ENCODE assay signal across 8 cellular contexts in genomic region chr6:84220809-84221409, GRCh38. TPM values are rescaled to one million over a fixed set of nuclear protein-coding genes. Genes with fewer than 3 reads are reported as not detected.
DNase-seq lines count a peak whose midpoint lies in the region; ATAC-seq and TF ChIP-seq lines count a peak whose summit lies in the region.

No MANE protein-coding gene starts in this region.

- H3K4me2 ChIP-seq in hepatocyte: no peak overlapping the region

- TF ChIP-seq CTCF in AG04449 (IDR thresholded peaks at IDR 0.05; ENCODE audit: insufficient read depth, low read length, missing control alignments): peak; percentile 10
- peak; percentile 30 for TF ChIP-seq CTCF in GM12864 (IDR thresholded peaks at IDR 0.05; ENCODE audit: low read depth, low read length, missing control alignments)
- TF ChIP-seq CTCF in hepatocyte (IDR thresholded peaks at IDR 0.05; ENCODE audit: poor library complexity): peak; percentile 71

- H3K36me3 ChIP-seq in hepatocyte (replicated peaks; ENCODE audit: insufficient read depth, low read depth): no peaks in the 10 kb centered on the region

- no peaks in the 10 kb centered on the region for H3K4me1 ChIP-seq in hepatocyte (ENCODE audit: insufficient read depth)

- H3K27me3 ChIP-seq in hepatocyte: no peaks in the 10 kb centered on the region

- 79% methylated on average over 3 of the region's 3 CpGs for WGBS in hepatocyte (ENCODE audit: low lambda C conversion rate, missing lambda C conversion rate)

- POLR2A ChIA-PET in AG04449 (lab: Yijun Ruan, JAX): no interaction called here

- H3K4me3 ChIP-seq in AG04449 (ENCODE audit: low read depth, low read length) (no peak overlapping the region), GM12864 (ENCODE audit: low read depth, low read length) (no peak overlapping the region), hepatocyte (no peak overlapping the region)

- ATAC-seq in SK-N-SH treated with all-trans-retinoic acid at 6 μM for 48 hours: peak; percentile 45; the same call in 2 of the 3 replicates
- ATAC-seq in GM21515 (IDR thresholded peaks at IDR 0.05; ENCODE audit: unreplicated experiment): no peak
- no peak for ATAC-seq in HG03095 (IDR thresholded peaks at IDR 0.05; ENCODE audit: unreplicated experiment)

- no peaks in the 10 kb centered on the region for H3K9me3 ChIP-seq in hepatocyte (ENCODE audit: low read depth)

- no peaks in the 10 kb centered on the region for H3K79me2 ChIP-seq in hepatocyte

- DNase-seq in AG04449 (ENCODE audit: low read depth, low spot score) (no peak), GM12864 (ENCODE audit: low read depth) (no peak), hepatocyte (ENCODE audit: low spot score) (peak; percentile 27), NCI-H774 (lab: John Stamatoyannopoulos, UW) (no peak)
- DNase-seq in stimulated activated CD4-positive, alpha-beta T cell treated with anti-CD3 and anti-CD28 coated beads, Interleukin-2, amount 100 ng/mL, for 48 hours: no peak

- H2AFZ ChIP-seq in hepatocyte: no peak overlapping the region

- H4K20me1 ChIP-seq in hepatocyte (ENCODE audit: insufficient read depth, poor library complexity, severe bottlenecking): peaks cover 3% of the 10 kb centered on the region

- CTCF ChIA-PET in AG04449 (lab: Yijun Ruan, JAX): interaction anchor here (0.6 to 7.1 kb wide), 22 partner anchors 10 to 1154 kb away, joined by 3 to 121 read pairs (median 7); partner anchors contain the start of genes CYB5R4, DOP1A and UBE3D

- H3K9me2 ChIP-seq in hepatocyte (replicated peaks; ENCODE audit: insufficient read depth): no peaks in the 10 kb centered on the region

- no peak overlapping the region for H3K27ac ChIP-seq in hepatocyte

TF ChIP-seq in SK-N-SH treated with all-trans-retinoic acid at 6 μM for 48 hours, 23 proteins besides CTCF, POLR2A, EP300 and RAD21:
- TF ChIP-seq PPARA (CRISPR knock-in tag; IDR thresholded peaks at IDR 0.05; ENCODE audit: borderline replicate concordance) (no peak), ZFP30 (CRISPR knock-in tag; IDR thresholded peaks at IDR 0.05) (no peak), TSHZ2 (CRISPR knock-in tag; IDR thresholded peaks at IDR 0.05) (no peak), ISL1 (CRISPR knock-in tag; IDR thresholded peaks at IDR 0.05) (no peak), GLIS3 (CRISPR knock-in tag; IDR thresholded peaks at IDR 0.05) (no peak), TCF4 (CRISPR knock-in tag; IDR thresholded peaks at IDR 0.05; ENCODE audit: borderline replicate concordance) (no peak), ZNF8 (CRISPR knock-in tag; IDR thresholded peaks at IDR 0.05) (no peak), TOX (CRISPR knock-in tag; IDR thresholded peaks at IDR 0.05; ENCODE audit: borderline replicate concordance) (no peak), ARNTL (CRISPR knock-in tag; IDR thresholded peaks at IDR 0.05; ENCODE audit: borderline replicate concordance, low read depth) (no peak), PATZ1 (CRISPR knock-in tag; IDR thresholded peaks at IDR 0.05; ENCODE audit: borderline replicate concordance) (no peak), OSR1 (CRISPR knock-in tag; IDR thresholded peaks at IDR 0.05) (no peak), RARB (CRISPR knock-in tag; IDR thresholded peaks at IDR 0.05) (no peak), ESRRG (CRISPR knock-in tag; IDR thresholded peaks at IDR 0.05) (no peak), ZNF70 (CRISPR knock-in tag; IDR thresholded peaks at IDR 0.05) (no peak), CSRNP3 (CRISPR knock-in tag; IDR thresholded peaks at IDR 0.05) (no peak), ZFP3 (CRISPR knock-in tag; IDR thresholded peaks at IDR 0.05) (no peak)
- TF ChIP-seq, protein P1, sequence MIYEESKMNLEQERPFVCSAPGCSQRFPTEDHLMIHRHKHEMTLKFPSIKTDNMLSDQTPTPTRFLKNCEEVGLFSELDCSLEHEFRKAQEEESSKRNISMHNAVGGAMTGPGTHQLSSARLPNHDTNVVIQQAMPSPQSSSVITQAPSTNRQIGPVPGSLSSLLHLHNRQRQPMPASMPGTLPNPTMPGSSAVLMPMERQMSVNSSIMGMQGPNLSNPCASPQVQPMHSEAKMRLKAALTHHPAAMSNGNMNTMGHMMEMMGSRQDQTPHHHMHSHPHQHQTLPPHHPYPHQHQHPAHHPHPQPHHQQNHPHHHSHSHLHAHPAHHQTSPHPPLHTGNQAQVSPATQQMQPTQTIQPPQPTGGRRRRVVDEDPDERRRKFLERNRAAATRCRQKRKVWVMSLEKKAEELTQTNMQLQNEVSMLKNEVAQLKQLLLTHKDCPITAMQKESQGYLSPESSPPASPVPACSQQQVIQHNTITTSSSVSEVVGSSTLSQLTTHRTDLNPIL (CRISPR knock-in tag; IDR thresholded peaks at IDR 0.05; ENCODE audit: low read depth): no peak
TF ChIP-seq in SK-N-SH treated with all-trans-retinoic acid at 6 μM for 48 hours: peak in this region for 0.

RNA-seq across cellular contexts. Expression of gene CEP162, which starts 6.5 kb away (rescaled TPM):
- 13.1 and 13.7 TPM in 2 replicates for total RNA-seq in hepatocyte
- polyA plus RNA-seq in hepatocyte: 2.7 and 4.1 TPM in 2 replicates

Comparison
In these comparisons a context has a peak if more than half of its experiments do, and no peak if none do; other contexts are left out.
1. CTCF ChIP-seq: peak in every context shown above with its lines; median percentile 71 in hepatocyte; 30 in GM12864; 10 in AG04449.